19 cellular contexts compared by ENCODE assay signal in genomic region chr10:1527951-1528350, GRCh38.
DNase-seq lines count a peak whose midpoint lies in the region; ATAC-seq, FAIRE-seq and TF ChIP-seq lines count a peak whose summit lies in the region.
"Had no signal": no experiment of that assay in that cellular context is flagged by ENCODE, and none has a peak within 500 bp of the region (broad histone marks: within the 10 kb centered on the region; RNA-seq: fewer than 3 reads in every experiment).

No MANE protein-coding gene starts in this region.

- H4K20me1 ChIP-seq in DND-41 (ENCODE audit: insufficient read depth, low read length): no peaks in the 10 kb centered on the region
- no peaks in the 10 kb centered on the region for H4K20me1 ChIP-seq in OCI-LY1 (ENCODE audit: insufficient read depth, low read length)

- H3K27ac ChIP-seq in DND-41 (ENCODE audit: low read length): peak overlapping the region; percentile 82
- peak overlapping the region; percentile 10 for H3K27ac ChIP-seq in OCI-LY1 (ENCODE audit: low read depth, low read length, poor library complexity, severe bottlenecking)
- H3K27ac ChIP-seq in kidney (ENCODE audit: low read depth in 2 of 2, low read length in 2 of 2): no peak overlapping the region
- H3K27ac ChIP-seq: BLaER1 treated with 17β-estradiol and CSF1 and Interleukin-3, amounts not matched to agents 10 nM and 100 nM; GM23248 had no signal

- DNase-seq in DND-41 (no peak), kidney (peak; percentile 57), posterior vena cava (ENCODE audit: low spot score) (peak; percentile 65), MCF 10A (ENCODE audit: unreplicated experiment) (no peak), NCI-H2107 (lab: John Stamatoyannopoulos, UW) (no peak)
- DNase-seq in activated CD4-positive, alpha-beta T cell treated with anti-CD3 and anti-CD28 coated beads for 1 hour: no peak
- no peak for DNase-seq in activated T-cell treated with anti-CD3 and anti-CD28 coated beads, Interleukin-2, amount 50 U/mL, for 48 hours
- DNase-seq: CD4-positive, alpha-beta T cell; GDM1; GM23248; HCEC 1CT had no signal

- H3K36me3 ChIP-seq in DND-41 (ENCODE audit: insufficient read depth, low read length) (peaks cover 25% of the 10 kb centered on the region), OCI-LY1 (ENCODE audit: insufficient read depth, low read length) (no peaks in the 10 kb centered on the region), kidney (ENCODE audit: control insufficient read depth in 1 of 2, insufficient read depth in 2 of 2, low read length in 2 of 2) (no peaks in the 10 kb centered on the region)
- H3K36me3 ChIP-seq: BLaER1 treated with 17β-estradiol and CSF1 and Interleukin-3, amounts not matched to agents 10 nM and 100 nM had no signal

- no peaks in the 10 kb centered on the region for H3K9me2 ChIP-seq in OCI-LY1 (ENCODE audit: low read depth, low read length)

- H3K9me3 Mint-ChIP-seq in MCF 10A (ENCODE audit: unreplicated experiment): peaks cover 7% of the 10 kb centered on the region
- H3K9me3 Mint-ChIP-seq: CD4-positive, alpha-beta T cell had no signal

- H3K36me3 Mint-ChIP-seq in MCF 10A (ENCODE audit: insufficient read depth, unreplicated experiment): no peaks in the 10 kb centered on the region

- H3K4me1 ChIP-seq in DND-41 (ENCODE audit: insufficient read depth, low read length) (peaks cover 67% of the 10 kb centered on the region), OCI-LY1 (ENCODE audit: insufficient read depth, low read length, severe bottlenecking) (peaks cover 61% of the 10 kb centered on the region), kidney (ENCODE audit: control insufficient read depth in 1 of 2, insufficient read depth in 1 of 2, low read depth in 1 of 2, low read length in 2 of 2) (peaks cover 0 to 3% of the 10 kb centered on the region in 2 donors)
- H3K4me1 ChIP-seq: Caco-2 had no signal

- TF ChIP-seq CTCF in DND-41 (IDR thresholded peaks at IDR 0.05; ENCODE audit: borderline replicate concordance, extremely low read depth, low read length, poor library complexity, severe bottlenecking) (no peak), OCI-LY1 (IDR thresholded peaks at IDR 0.05; ENCODE audit: low read length) (no peak), kidney (IDR thresholded peaks at IDR 0.05; ENCODE audit: borderline replicate concordance, extremely low read depth, insufficient read depth) (no peak), MCF 10A (IDR thresholded peaks at IDR 0.05; ENCODE audit: unreplicated experiment) (no peak)

- H3K27me3 ChIP-seq in DND-41 (ENCODE audit: insufficient read depth, low read length, poor library complexity) (no peaks in the 10 kb centered on the region), OCI-LY1 (ENCODE audit: insufficient read depth, low read length) (no peaks in the 10 kb centered on the region)

- H3K9ac ChIP-seq in DND-41 (ENCODE audit: low read depth, low read length) (peak overlapping the region; percentile 67), OCI-LY1 (ENCODE audit: low read length) (no peak overlapping the region), kidney (ENCODE audit: low read length in 2 of 2) (no peak overlapping the region)
- H3K9ac ChIP-seq: BLaER1 treated with 17β-estradiol and CSF1 and Interleukin-3, amounts not matched to agents 10 nM and 100 nM; GM23248 had no signal

- H2AFZ ChIP-seq in DND-41 (ENCODE audit: low read depth, low read length) (no peak overlapping the region), OCI-LY1 (ENCODE audit: low read length) (no peak overlapping the region)
- H2AFZ ChIP-seq: GM23248 had no signal

- no peak for FAIRE-seq in kidney (lab: Jason Lieb, UNC)
- FAIRE-seq: D721Med, GM12892, GM18507, H54 had no signal

- H3K4me3 Mint-ChIP-seq in MCF 10A (ENCODE audit: unreplicated experiment): no peak overlapping the region
- H3K4me3 Mint-ChIP-seq: B cell; CD4-positive, alpha-beta T cell had no signal

- POLR2A ChIA-PET in MCF 10A (lab: Yijun Ruan, JAX): no interaction called here

- no peak for ATAC-seq in DND-41 (ENCODE audit: insufficient read depth, low read depth)

- H3K9me3 ChIP-seq in DND-41 (ENCODE audit: insufficient read depth, low read length, severe bottlenecking) (no peaks in the 10 kb centered on the region), OCI-LY1 (ENCODE audit: low read length) (no peaks in the 10 kb centered on the region), kidney (ENCODE audit: control insufficient read depth in 1 of 2, low read length in 2 of 2) (no peaks in the 10 kb centered on the region)
- H3K9me3 ChIP-seq: Caco-2 had no signal

- H3K27me3 Mint-ChIP-seq in MCF 10A (ENCODE audit: insufficient read depth, unreplicated experiment): peaks cover 23% of the 10 kb centered on the region

- CTCF ChIA-PET in MCF 10A (lab: Yijun Ruan, JAX): no interaction called here

- H3K4me3 ChIP-seq in DND-41 (ENCODE audit: low read depth in 1 of 2, low read length in 2 of 2): peak overlapping the region; percentile 59 to 85; a peak in 3 of 4 replicates
- no peak overlapping the region for H3K4me3 ChIP-seq in OCI-LY1 (ENCODE audit: low read depth, low read length, poor library complexity, severe bottlenecking)
- H3K4me3 ChIP-seq in kidney (ENCODE audit: low read length in 2 of 2): no peak overlapping the region
- H3K4me3 ChIP-seq: BLaER1 treated with 17β-estradiol and CSF1 and Interleukin-3, amounts not matched to agents 10 nM and 100 nM; GM23248 had no signal

- no peaks in the 10 kb centered on the region for H3F3A ChIP-seq in OCI-LY1 (ENCODE audit: insufficient read depth, low read length)

- BruUV-seq in MCF 10A (replicated peaks; lab: Mats Ljungman, UMichigan): no TSS peak

- no peak overlapping the region for H3K27ac Mint-ChIP-seq in MCF 10A (ENCODE audit: low read depth, unreplicated experiment)
- H3K27ac Mint-ChIP-seq: B cell; CD4-positive, alpha-beta T cell had no signal

- intact Hi-C loops in kidney (cut with DNase I) (no loop called here), posterior vena cava (cut with DNase I) (no loop called here), MCF 10A (cut with micrococcal nuclease) (no loop called here)

- H3K4me1 Mint-ChIP-seq in MCF 10A (ENCODE audit: insufficient read depth, unreplicated experiment): no peaks in the 10 kb centered on the region

- H3K4me2 ChIP-seq in DND-41 (ENCODE audit: insufficient read depth, low read length) (peak overlapping the region; percentile 81), OCI-LY1 (ENCODE audit: low read length) (no peak overlapping the region)
- H3K4me2 ChIP-seq: BLaER1 treated with 17β-estradiol and CSF1 and Interleukin-3, amounts not matched to agents 10 nM and 100 nM had no signal

- peaks cover 62% of the 10 kb centered on the region for H3K79me2 ChIP-seq in DND-41 (ENCODE audit: insufficient read depth, low read length)
- H3K79me2 ChIP-seq in OCI-LY1 (ENCODE audit: insufficient read depth, low read length): no peaks in the 10 kb centered on the region

Comparison
In these comparisons a context has a peak if more than half of its experiments do, and no peak if none do; other contexts are left out.
1. DNase-seq: peak in kidney (single experiment) and posterior vena cava (single experiment); none in DND-41 (single experiment), MCF 10A (single experiment), activated CD4-positive, alpha-beta T cell treated with anti-CD3 and anti-CD28 coated beads for 1 hour (single experiment), activated T-cell treated with anti-CD3 and anti-CD28 coated beads, Interleukin-2, amount 50 U/mL, for 48 hours (0 of 2) and NCI-H2107 (single experiment).
2. H3K27ac ChIP-seq: peak in DND-41 (single experiment) and OCI-LY1 (single experiment); none in kidney (0 of 2).
3. H3K4me3 ChIP-seq: peak in DND-41 (2 of 2); none in OCI-LY1 (single experiment) and kidney (0 of 2).